9 cellular contexts compared by ENCODE assay signal in genomic region chr12:1800646-1801284, GRCh38. TPM values are rescaled to one million over a fixed set of nuclear protein-coding genes. Genes with fewer than 3 reads are reported as not detected.
A peak's percentile ranks its signal among the peaks of the same experiment; 100 is the strongest.
DNase-seq lines count a peak whose midpoint lies in the region; TF ChIP-seq lines count a peak whose summit lies in the region.
"Had no signal": no experiment of that assay in that cellular context is flagged by ENCODE, and none has a peak within 500 bp of the region (broad histone marks: within the 10 kb centered on the region; RNA-seq: fewer than 3 reads in every experiment).

No MANE protein-coding gene starts in this region.

- TF ChIP-seq CTCF in left ventricle myocardium inferior (IDR thresholded peaks at IDR 0.05; ENCODE audit: borderline replicate concordance) (peak; percentile 67), right atrium auricular region (IDR thresholded peaks at IDR 0.05) (peak in 1 of 2 donors; percentile 23), fibroblast of villous mesenchyme (IDR thresholded peaks at IDR 0.05; ENCODE audit: insufficient read depth, low read depth, low read length) (peak; percentile 20), thyroid gland (IDR thresholded peaks at IDR 0.05) (peak in 4 of 6 experiments; percentile 10 to 58 (median 28))

- H3K9me3 ChIP-seq in left ventricle myocardium inferior (replicated peaks) (no peaks in the 10 kb centered on the region), right atrium auricular region (no peaks in the 10 kb centered on the region), thyroid gland (no peaks in the 10 kb centered on the region)
- H3K9me3 ChIP-seq: tibial artery had no signal

- DNase-seq in left ventricle myocardium inferior (no peak), right atrium auricular region (ENCODE audit: low spot score) (no peak), NCI-H748 (lab: John Stamatoyannopoulos, UW; ENCODE audit: unreplicated experiment) (peak; percentile 30), fibroblast of villous mesenchyme (ENCODE audit: low read depth) (no peak), thyroid gland (peak in 1 of 2 donors; percentile 59), putamen (ENCODE audit: low spot score) (no peak), NCI-H524 (lab: John Stamatoyannopoulos, UW) (no peak), NCI-H128 (lab: John Stamatoyannopoulos, UW; ENCODE audit: unreplicated experiment) (no peak)

- H3K4me3 ChIP-seq in left ventricle myocardium inferior (no peak overlapping the region), right atrium auricular region (no peak overlapping the region), fibroblast of villous mesenchyme (ENCODE audit: low read depth, low read length) (no peak overlapping the region), thyroid gland (replicated peaks in 1 of 3) (no peak overlapping the region)
- H3K4me3 ChIP-seq: tibial artery had no signal

- no peaks in the 10 kb centered on the region for H3K27me3 ChIP-seq in left ventricle myocardium inferior (ENCODE audit: low read depth)
- H3K27me3 ChIP-seq in right atrium auricular region: no peaks in the 10 kb centered on the region
- H3K27me3 ChIP-seq in thyroid gland: no peaks in the 10 kb centered on the region
- H3K27me3 ChIP-seq: tibial artery had no signal

- intact Hi-C loops in left ventricle myocardium inferior (cut with micrococcal nuclease): no loop called here
- intact Hi-C loops in thyroid gland (cut with DNase I): loop anchor here (10.0 kb wide), 1 partner anchor 234 kb away; no protein-coding TSS in a partner anchor

- TF ChIP-seq POLR2A in thyroid gland (IDR thresholded peaks at IDR 0.05): no peak

- H3K4me1 ChIP-seq in left ventricle myocardium inferior (peaks cover 44% of the 10 kb centered on the region), right atrium auricular region (peaks cover 0 to 32% of the 10 kb centered on the region in 2 donors), thyroid gland (peaks cover 8 to 14% of the 10 kb centered on the region in 2 donors)

- 64 to 74% methylated on average over 8 of the region's 10 CpGs for WGBS in thyroid gland, 2 donors

- H3K27ac ChIP-seq in left ventricle myocardium inferior (replicated peaks): peak overlapping the region; percentile 38
- H3K27ac ChIP-seq in right atrium auricular region: no peak overlapping the region
- no peak overlapping the region for H3K27ac ChIP-seq in thyroid gland
- H3K27ac ChIP-seq: tibial artery had no signal

- H3K36me3 ChIP-seq in left ventricle myocardium inferior (no peaks in the 10 kb centered on the region), right atrium auricular region (no peaks in the 10 kb centered on the region), thyroid gland (no peaks in the 10 kb centered on the region)
- H3K36me3 ChIP-seq: tibial artery had no signal

RNA-seq across cellular contexts. Expression of gene LRTM2, which starts 19.6 kb away (rescaled TPM):
- total RNA-seq in left ventricle myocardium inferior (not detected), right atrium auricular region (not detected), fibroblast of villous mesenchyme (not detected in 2 replicates), thyroid gland (not detected)
